ENCODE assay signal across 9 cellular contexts in the genomic region with DNA sequence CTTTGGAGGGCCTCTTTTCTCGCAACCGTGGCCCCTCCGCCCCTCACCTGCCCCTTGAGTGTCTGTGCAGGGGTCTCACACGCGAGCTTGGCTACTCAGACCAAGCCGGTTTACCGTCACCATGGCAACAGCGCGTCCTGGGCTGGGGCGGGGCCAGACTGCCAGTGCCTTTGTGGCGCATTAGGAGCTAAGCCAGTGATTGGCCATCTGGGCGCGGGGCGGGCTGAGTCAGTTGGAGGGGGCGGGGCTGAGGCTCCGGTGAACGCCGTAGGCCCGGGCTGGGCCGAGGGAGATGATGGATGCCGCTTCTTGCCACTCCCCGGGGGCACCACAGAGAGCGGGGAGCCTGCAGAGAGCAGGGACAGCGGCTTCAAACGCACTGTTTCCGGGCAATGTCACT. TPM values are rescaled to one million over a fixed set of nuclear protein-coding genes. Genes with fewer than 3 reads are reported as not detected.
A peak's percentile ranks its signal among the peaks of the same experiment; 100 is the strongest.
DNase-seq lines count a peak whose midpoint lies in the region; ATAC-seq and TF ChIP-seq lines count a peak whose summit lies in the region.
"Had no signal": no experiment of that assay in that cellular context is flagged by ENCODE, and none has a peak within 500 bp of the region (broad histone marks: within the 10 kb centered on the region; RNA-seq: fewer than 3 reads in every experiment).

No MANE protein-coding gene starts in this region.

- H3K9me3 ChIP-seq in effector memory CD4-positive, alpha-beta T cell (ENCODE audit: control insufficient read depth, low read length): no peaks in the 10 kb centered on the region

- H3K27ac ChIP-seq in effector memory CD4-positive, alpha-beta T cell (ENCODE audit: insufficient read depth, low read length, poor library complexity, severe bottlenecking): no peak overlapping the region

- intact Hi-C loops in lower leg skin (cut with DNase I; ENCODE audit: low total_unique reads): no loop called here

- DNase-seq in M059J (ENCODE audit: low read depth): peak; percentile 52
- DNase-seq in activated CD8-positive, alpha-beta memory T cell treated with anti-CD3 and anti-CD28 coated beads, Interleukin-2, amount 50 U/mL, for 4 hours: peak; percentile 71
- peak; percentile 77 to 87 (median 78) for DNase-seq in effector memory CD4-positive, alpha-beta T cell
- DNase-seq in lower leg skin (ENCODE audit: low spot score in 2 of 2): peak; percentile 53 to 92
- DNase-seq in stimulated activated CD4-positive, alpha-beta T cell treated with anti-CD3 and anti-CD28 coated beads, Interleukin-1b, Interleukin-23, amount 100 ng/mL, for 48 hours: peak; percentile 91
- DNase-seq in MV-4-11 (lab: John Stamatoyannopoulos, UW): no peak

- ATAC-seq in GM18909 (IDR thresholded peaks at IDR 0.05; ENCODE audit: poor library complexity, unreplicated experiment): peak; percentile 78
- no peak for ATAC-seq in GM21528 (IDR thresholded peaks at IDR 0.05; ENCODE audit: low FRiP score, unreplicated experiment)

- H3K4me3 ChIP-seq in effector memory CD4-positive, alpha-beta T cell (ENCODE audit: insufficient read depth, low read depth, low read length, poor library complexity, severe bottlenecking): peak overlapping the region; percentile 33
- no peak overlapping the region for H3K4me3 ChIP-seq in lower leg skin (ENCODE audit: low read depth, poor library complexity, severe bottlenecking)

- TF ChIP-seq CTCF in lower leg skin (IDR thresholded peaks at IDR 0.05): no peak

- no peaks in the 10 kb centered on the region for H3K27me3 ChIP-seq in effector memory CD4-positive, alpha-beta T cell (replicated peaks; ENCODE audit: control insufficient read depth, insufficient read depth, low read length, poor library complexity, severe bottlenecking)

- H3K36me3 ChIP-seq in effector memory CD4-positive, alpha-beta T cell (ENCODE audit: control insufficient read depth, insufficient read depth, low read length): no peaks in the 10 kb centered on the region

- 9 to 10% methylated on average over 18 to 26 of the region's 26 CpGs for whole genome bisulfite sequencing in lower leg skin, 2 donors

- no peak for TF ChIP-seq POLR2A in lower leg skin (IDR thresholded peaks at IDR 0.05)

- peaks cover 9% of the 10 kb centered on the region for H3K4me1 ChIP-seq in effector memory CD4-positive, alpha-beta T cell (ENCODE audit: control insufficient read depth, insufficient read depth, low read length, poor library complexity, severe bottlenecking)

RNA-seq across cellular contexts. Expression of gene FXYD4, which starts 48.7 kb away (rescaled TPM):
- total RNA-seq in M059J (2014; rRNA removed; shearing (Covaris generic)): not detected in 2 replicates
- total RNA-seq in lower leg skin: not detected
- total RNA-seq: SK-MEL-5 had no signal

RNA-seq across cellular contexts. Expression of gene RASGEF1A, which starts 55.9 kb away (rescaled TPM):
- total RNA-seq in M059J (2014; rRNA removed; shearing (Covaris generic)): not detected in 2 replicates
- total RNA-seq in lower leg skin: 1 to 10 TPM in 3 of 4 donors, under 1 TPM in 1; 0.15 to 3.3 (median 1.6) TPM
